Comparison of ENCODE assay signal across 31 cellular contexts in genomic region chr5:110075656-110076055, GRCh38.
"Had no signal": no experiment of that assay in that cellular context is flagged by ENCODE, and none has a peak within 500 bp of the region (broad histone marks: within the 10 kb centered on the region; RNA-seq: fewer than 3 reads in every experiment).

No MANE protein-coding gene starts in this region.

- H3K36me3 ChIP-seq: brain microvascular endothelial cell, esophagus muscularis mucosa, gastroesophageal sphincter had no signal

- H3K4me3 ChIP-seq: esophagus muscularis mucosa, gastroesophageal sphincter had no signal

- ATAC-seq: activated T-cell treated with anti-CD3 and anti-CD28 coated beads, Interleukin-2, amount 50 U/mL, for 72 hours; effector memory CD8-positive, alpha-beta T cell; gastroesophageal sphincter; T-helper 17 cell had no signal

- H3K4me1 Mint-ChIP-seq: activated CD4-positive, alpha-beta memory T cell treated with anti-CD3 and anti-CD28 coated beads, Interleukin-2, amount 10 ng/mL, durations not matched to agents 7 days and 5 days; activated CD4-positive, alpha-beta T cell treated with anti-CD3 and anti-CD28 coated beads, Interleukin-2, amount 10 ng/mL, durations not matched to agents 7 days and 5 days; central memory CD8-positive, alpha-beta T cell; T-helper 17 cell had no signal

- H3K4me3 Mint-ChIP-seq: activated CD4-positive, alpha-beta memory T cell treated with anti-CD3 and anti-CD28 coated beads, Interleukin-2, amount 10 ng/mL, durations not matched to agents 7 days and 5 days; activated CD4-positive, alpha-beta T cell treated with anti-CD3 and anti-CD28 coated beads, Interleukin-2, amount 10 ng/mL, durations not matched to agents 7 days and 5 days; activated naive CD8-positive, alpha-beta T cell; activated T-cell treated with anti-CD3 and anti-CD28 coated beads, Interleukin-2, amount 50 U/mL, for 24 hours; activated T-cell treated with anti-CD3 and anti-CD28 coated beads, Interleukin-2, amount 50 U/mL, for 72 hours; central memory CD8-positive, alpha-beta T cell; effector memory CD8-positive, alpha-beta T cell; T-helper 17 cell; T-helper 2 cell treated with Interferon-gamma antibody and Interleukin-4, amounts not matched to agents 5 μg/mL and 100 μg/mL, for 36 hours had no signal

- DNase-seq: activated CD4-positive, alpha-beta memory T cell treated with anti-CD3 and anti-CD28 coated beads, Interleukin-2, amount 10 ng/mL, durations not matched to agents 7 days and 5 days; activated CD4-positive, alpha-beta T cell treated with anti-CD3 and anti-CD28 coated beads for 1 hour; activated CD4-positive, alpha-beta T cell treated with anti-CD3 and anti-CD28 coated beads for 4 hours; activated CD4-positive, alpha-beta T cell treated with anti-CD3 and anti-CD28 coated beads, Interleukin-2, amount 10 ng/mL, durations not matched to agents 7 days and 5 days; activated CD4-positive, alpha-beta T cell treated with anti-CD3 and anti-CD28 coated beads, Interleukin-2, amount 50 U/mL, for 4 hours; activated CD8-positive, alpha-beta memory T cell treated with anti-CD3 and anti-CD28 coated beads, Interleukin-2, amount 50 U/mL, for 48 hours; activated effector memory CD4-positive, alpha-beta T cell treated with Interleukin-2 at 50 U/mL for 16 hours; activated gamma-delta T cell treated with Interleukin-2 at 50 U/mL for 16 hours; activated naive CD4-positive, alpha-beta T cell treated with anti-CD3 and anti-CD28 coated beads, Interleukin-2, amount 50 U/mL, for 16 hours; activated naive CD4-positive, alpha-beta T cell treated with Interleukin-2 at 50 U/mL for 16 hours; activated T-cell treated with anti-CD3 and anti-CD28 coated beads for 4 hours; activated T-cell treated with anti-CD3 and anti-CD28 coated beads, Interleukin-2, amount 50 U/mL, for 24 hours; activated T-cell treated with anti-CD3 and anti-CD28 coated beads, Interleukin-2, amount 50 U/mL, for 72 hours; amniotic stem cell; anterior cingulate cortex; brain microvascular endothelial cell; cortex of kidney; dermis blood vessel endothelial cell; effector CD4-positive, alpha-beta T cell; effector memory CD8-positive, alpha-beta T cell; erythroblast; foreskin melanocyte; head of caudate nucleus; T-helper 1 cell; T-helper 17 cell; T1000 had no signal

- H3K27me3 Mint-ChIP-seq: activated CD4-positive, alpha-beta memory T cell treated with anti-CD3 and anti-CD28 coated beads, Interleukin-2, amount 10 ng/mL, durations not matched to agents 7 days and 5 days; activated CD4-positive, alpha-beta T cell treated with anti-CD3 and anti-CD28 coated beads, Interleukin-2, amount 10 ng/mL, durations not matched to agents 7 days and 5 days had no signal

- H3K4me1 ChIP-seq: esophagus muscularis mucosa, gastroesophageal sphincter had no signal

- H3K27ac Mint-ChIP-seq: activated CD4-positive, alpha-beta memory T cell treated with anti-CD3 and anti-CD28 coated beads, Interleukin-2, amount 10 ng/mL, durations not matched to agents 7 days and 5 days; activated CD4-positive, alpha-beta T cell treated with anti-CD3 and anti-CD28 coated beads, Interleukin-2, amount 10 ng/mL, durations not matched to agents 7 days and 5 days; activated naive CD8-positive, alpha-beta T cell; activated T-cell treated with anti-CD3 and anti-CD28 coated beads, Interleukin-2, amount 50 U/mL, for 24 hours; activated T-cell treated with anti-CD3 and anti-CD28 coated beads, Interleukin-2, amount 50 U/mL, for 72 hours; effector memory CD8-positive, alpha-beta T cell; T-helper 17 cell; T-helper 2 cell treated with Interferon-gamma antibody and Interleukin-4, amounts not matched to agents 5 μg/mL and 100 μg/mL, for 36 hours had no signal

- H3K27ac ChIP-seq: brain microvascular endothelial cell, esophagus muscularis mucosa, gastroesophageal sphincter had no signal

- H3K27me3 ChIP-seq: brain microvascular endothelial cell, esophagus muscularis mucosa, gastroesophageal sphincter had no signal
